ENCODE assay signal across 42 cellular contexts in the genomic region with DNA sequence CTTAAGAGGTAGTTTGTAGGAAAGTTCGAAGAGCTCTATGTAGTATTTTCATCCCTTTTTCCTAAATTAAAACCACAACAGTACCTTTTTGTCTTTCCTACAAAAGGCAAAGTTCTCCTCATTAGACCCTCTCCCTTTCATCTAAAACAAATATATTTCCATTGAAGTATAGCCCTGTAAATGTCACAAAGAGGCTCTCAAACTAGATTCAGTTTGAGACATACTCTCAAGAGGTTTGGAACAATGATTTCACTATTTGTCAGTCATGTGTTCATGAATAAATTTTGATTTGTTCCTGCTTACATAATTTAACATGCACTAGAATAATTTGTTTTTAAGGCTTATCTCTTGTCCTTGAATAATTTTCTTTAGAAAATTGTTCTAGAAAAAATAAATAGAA. TPM values are rescaled to one million over a fixed set of nuclear protein-coding genes. Genes with fewer than 3 reads are reported as not detected.
"Had no signal": no experiment of that assay in that cellular context is flagged by ENCODE, and none has a peak within 500 bp of the region (broad histone marks: within the 10 kb centered on the region; RNA-seq: fewer than 3 reads in every experiment).

No MANE protein-coding gene starts in this region.

- H3K4me3 ChIP-seq: ascending aorta, coronary artery, heart left ventricle, skin epidermis, thoracic aorta had no signal

- H3K4me1 ChIP-seq: ascending aorta, heart left ventricle had no signal

- H3K27ac ChIP-seq: ascending aorta, brain microvascular endothelial cell, coronary artery, heart left ventricle, thoracic aorta, VCaP had no signal

- H3K36me3 ChIP-seq: ascending aorta, brain microvascular endothelial cell, heart left ventricle, thoracic aorta had no signal

- H3K27me3 ChIP-seq: ascending aorta, brain microvascular endothelial cell, heart left ventricle had no signal

- H3K27me3 Mint-ChIP-seq: activated CD4-positive, alpha-beta memory T cell treated with anti-CD3 and anti-CD28 coated beads for 36 hours; activated naive CD8-positive, alpha-beta T cell treated with anti-CD3 and anti-CD28 coated beads, Interleukin-2, amount 10 ng/mL, durations not matched to agents 7 days and 5 days; effector memory CD8-positive, alpha-beta T cell; naive B cell; progenitor cell of endocrine pancreas had no signal

- H3K4me1 Mint-ChIP-seq: activated naive CD8-positive, alpha-beta T cell treated with anti-CD3 and anti-CD28 coated beads, Interleukin-2, amount 10 ng/mL, durations not matched to agents 7 days and 5 days; immature natural killer cell; mesothelial cell of epicardium; naive B cell; nephron progenitor cell had no signal

- H3K9me3 Mint-ChIP-seq: activated T-helper 1 cell treated with anti-CD3 and anti-CD28 coated beads, Interleukin-12 subunit alpha, Interleukin-12 subunit beta, Interleukin-2, Interleukin-4 antibody, amounts not matched to agents 30 ng/mL and 10 ng/mL and 1 ng/mL, durations not matched to agents 14 hours and 24 hours and 36 hours; mesothelial cell of epicardium; nephron progenitor cell; T-helper 1 cell treated with Interleukin-12 subunit alpha and Interleukin-12 subunit beta and Interleukin-4 antibody, amounts not matched to agents 30 μg/mL and 1 μg/mL, for 36 hours had no signal

- H3K36me3 Mint-ChIP-seq: activated CD4-positive, alpha-beta memory T cell treated with anti-CD3 and anti-CD28 coated beads for 36 hours; activated naive CD8-positive, alpha-beta T cell treated with anti-CD3 and anti-CD28 coated beads, Interleukin-2, amount 10 ng/mL, durations not matched to agents 7 days and 5 days; mesothelial cell of epicardium; naive B cell had no signal

- H3K27ac Mint-ChIP-seq: activated CD4-positive, alpha-beta memory T cell treated with anti-CD3 and anti-CD28 coated beads for 36 hours; activated naive CD4-positive, alpha-beta T cell treated with anti-CD3 and anti-CD28 coated beads for 36 hours; activated naive CD8-positive, alpha-beta T cell treated with anti-CD3 and anti-CD28 coated beads, Interleukin-2, amount 10 ng/mL, durations not matched to agents 7 days and 5 days; activated T-helper 1 cell treated with anti-CD3 and anti-CD28 coated beads, Interleukin-12 subunit alpha, Interleukin-12 subunit beta, Interleukin-2, Interleukin-4 antibody, amounts not matched to agents 30 ng/mL and 10 ng/mL and 1 ng/mL, durations not matched to agents 14 hours and 24 hours and 36 hours; effector memory CD8-positive, alpha-beta T cell; immature natural killer cell; mesothelial cell of epicardium; naive B cell; nephron progenitor cell; progenitor cell of endocrine pancreas; T-helper 1 cell treated with Interleukin-12 subunit alpha and Interleukin-12 subunit beta and Interleukin-4 antibody, amounts not matched to agents 30 μg/mL and 1 μg/mL, for 36 hours had no signal

- H3K4me3 Mint-ChIP-seq: activated CD4-positive, alpha-beta memory T cell treated with anti-CD3 and anti-CD28 coated beads for 36 hours; activated naive CD4-positive, alpha-beta T cell treated with anti-CD3 and anti-CD28 coated beads for 36 hours; activated naive CD8-positive, alpha-beta T cell treated with anti-CD3 and anti-CD28 coated beads, Interleukin-2, amount 10 ng/mL, durations not matched to agents 7 days and 5 days; activated T-helper 1 cell treated with anti-CD3 and anti-CD28 coated beads, Interleukin-12 subunit alpha, Interleukin-12 subunit beta, Interleukin-2, Interleukin-4 antibody, amounts not matched to agents 30 ng/mL and 10 ng/mL and 1 ng/mL, durations not matched to agents 14 hours and 24 hours and 36 hours; effector memory CD8-positive, alpha-beta T cell; immature natural killer cell; mesothelial cell of epicardium; naive B cell; nephron progenitor cell; T-helper 1 cell treated with Interleukin-12 subunit alpha and Interleukin-12 subunit beta and Interleukin-4 antibody, amounts not matched to agents 30 μg/mL and 1 μg/mL, for 36 hours had no signal

- DNase-seq: activated CD4-positive, alpha-beta memory T cell treated with anti-CD3 and anti-CD28 coated beads for 36 hours; activated CD4-positive, alpha-beta T cell treated with anti-CD3 and anti-CD28 coated beads for 48 hours; activated CD8-positive, alpha-beta memory T cell treated with anti-CD3 and anti-CD28 coated beads, Interleukin-2, amount 50 U/mL, for 4 hours; activated effector memory CD4-positive, alpha-beta T cell treated with anti-CD3 and anti-CD28 coated beads, Interleukin-2, amount 50 U/mL, for 16 hours; activated naive CD4-positive, alpha-beta T cell treated with anti-CD3 and anti-CD28 coated beads for 36 hours; activated naive CD8-positive, alpha-beta T cell treated with anti-CD3 and anti-CD28 coated beads, Interleukin-2, amount 10 ng/mL, durations not matched to agents 7 days and 5 days; activated T-cell treated with anti-CD3 and anti-CD28 coated beads, Interleukin-2, amount 50 U/mL, for 1 hour; brain microvascular endothelial cell; effector memory CD8-positive, alpha-beta T cell; heart left ventricle; hypothalamus; immature natural killer cell; naive B cell; nephron progenitor cell; stimulated activated CD4-positive, alpha-beta T cell treated with anti-CD3 and anti-CD28 coated beads, Interleukin-12 subunit alpha, Interleukin-12 subunit beta, amount 100 ng/mL, for 4 hours; stimulated activated CD4-positive, alpha-beta T cell treated with anti-CD3 and anti-CD28 coated beads, Interleukin-4, amount 100 ng/mL, for 1 hour; stimulated activated naive CD8-positive, alpha-beta T cell treated with anti-CD3 and anti-CD28 coated beads, Interleukin-15, Interleukin-2, amounts not matched to agents 100 U/mL and 50 U/mL, for 24 hours; T-helper 9 cell; trophoblast cell had no signal

- ATAC-seq: activated CD4-positive, CD25-positive, alpha-beta regulatory T cell treated with anti-CD3 and anti-CD28 coated beads, Interleukin-2, amount 50 U/mL, for 24 hours; effector memory CD8-positive, alpha-beta T cell; heart left ventricle; sciatic nerve; stimulated activated naive CD8-positive, alpha-beta T cell treated with anti-CD3 and anti-CD28 coated beads, Interleukin-15, Interleukin-2, amounts not matched to agents 100 U/mL and 50 U/mL, for 24 hours had no signal

- H3K9me3 ChIP-seq: ascending aorta, heart left ventricle, thoracic aorta had no signal

- FAIRE-seq: endothelial cell of umbilical vein, TTC549, urothelium cell line had no signal

RNA-seq across cellular contexts. Expression of a gene that starts 12.2 kb away (rescaled TPM):
- total RNA-seq: activated CD4-positive, alpha-beta memory T cell treated with anti-CD3 and anti-CD28 coated beads for 36 hours; activated CD8-positive, alpha-beta memory T cell treated with anti-CD3 and anti-CD28 coated beads for 36 hours; activated naive CD4-positive, alpha-beta T cell treated with anti-CD3 and anti-CD28 coated beads for 36 hours; activated naive CD8-positive, alpha-beta T cell treated with anti-CD3 and anti-CD28 coated beads, Interleukin-2, amount 10 ng/mL, durations not matched to agents 7 days and 5 days; activated T-helper 1 cell treated with anti-CD3 and anti-CD28 coated beads, Interleukin-12 subunit alpha, Interleukin-12 subunit beta, Interleukin-2, Interleukin-4 antibody, amounts not matched to agents 30 ng/mL and 10 ng/mL and 1 ng/mL, durations not matched to agents 14 hours and 24 hours and 36 hours; ascending aorta; cardiac septum; cerebellum; endothelial cell of umbilical vein; fibroblast of lung; fibroblast of villous mesenchyme; heart left ventricle; kidney epithelial cell; lower leg skin; mesothelial cell of epicardium; osteocyte; progenitor cell of endocrine pancreas; renal cortical epithelial cell; sciatic nerve; thoracic aorta had no signal
